ENCODE assay signal across 24 cellular contexts in genomic region chr21:36765229-36765628, GRCh38.
"Had no signal": no experiment of that assay in that cellular context is flagged by ENCODE, and none has a peak within 500 bp of the region (broad histone marks: within the 10 kb centered on the region; RNA-seq: fewer than 3 reads in every experiment).

No MANE protein-coding gene starts in this region.

- H3K36me3 ChIP-seq: heart left ventricle, left lung, lower lobe of right lung, upper lobe of right lung had no signal

- DNase-seq: activated CD4-positive, alpha-beta T cell treated with anti-CD3 and anti-CD28 coated beads for 48 hours; activated CD4-positive, alpha-beta T cell treated with anti-CD3 and anti-CD28 coated beads, Interleukin-2, amount 50 U/mL, for 48 hours; activated CD4-positive, CD25-positive, alpha-beta regulatory T cell; activated CD8-positive, alpha-beta memory T cell treated with anti-CD3 and anti-CD28 coated beads for 24 hours; activated gamma-delta T cell treated with Interleukin-2 at 50 U/mL for 16 hours; activated naive CD4-positive, alpha-beta T cell treated with anti-CD3 and anti-CD28 coated beads, Interleukin-2, amount 50 U/mL, for 16 hours; activated T-cell treated with anti-CD3 and anti-CD28 coated beads, Interleukin-2, amount 50 U/mL, for 1 hour; dermis blood vessel endothelial cell; effector CD4-positive, alpha-beta T cell; heart left ventricle; left lung; lower lobe of right lung; mucosa of descending colon; posterior cingulate gyrus; right cardiac atrium; stimulated activated CD4-positive, alpha-beta T cell treated with anti-CD3 and anti-CD28 coated beads, Interleukin-15, amount 100 ng/mL, for 24 hours; stimulated activated CD4-positive, alpha-beta T cell treated with anti-CD3 and anti-CD28 coated beads, Interleukin-2, amount 100 ng/mL, for 24 hours; stimulated activated naive CD4-positive, alpha-beta T cell; tibial artery; upper lobe of right lung had no signal

- ATAC-seq: heart left ventricle; left lung; lower lobe of right lung; mucosa of descending colon; natural killer cell treated with Interleukin-12 subunit alpha and Interleukin-12 subunit beta and Interleukin-15 and Interleukin-18, amount 100 ng/mL, for 72 hours; right cardiac atrium; upper lobe of right lung had no signal

- H3K4me3 ChIP-seq: heart left ventricle, left lung, lower lobe of right lung, mucosa of descending colon, suprapubic skin, tibial artery, upper lobe of right lung had no signal

- H3K4me1 ChIP-seq: left lung, upper lobe of right lung had no signal

- H3K27me3 ChIP-seq: heart left ventricle, left lung, suprapubic skin, tibial artery, upper lobe of right lung had no signal

- H3K27ac ChIP-seq: epithelial cell of prostate, heart left ventricle, left lung, lower lobe of right lung, suprapubic skin, tibial artery, upper lobe of right lung had no signal

- FAIRE-seq: colon had no signal

- H3K9me3 ChIP-seq: heart left ventricle, left lung, lower lobe of right lung, mucosa of descending colon, suprapubic skin, tibial artery, upper lobe of right lung had no signal
